Comparison of ENCODE assay signal across 8 cellular contexts in the genomic region with DNA sequence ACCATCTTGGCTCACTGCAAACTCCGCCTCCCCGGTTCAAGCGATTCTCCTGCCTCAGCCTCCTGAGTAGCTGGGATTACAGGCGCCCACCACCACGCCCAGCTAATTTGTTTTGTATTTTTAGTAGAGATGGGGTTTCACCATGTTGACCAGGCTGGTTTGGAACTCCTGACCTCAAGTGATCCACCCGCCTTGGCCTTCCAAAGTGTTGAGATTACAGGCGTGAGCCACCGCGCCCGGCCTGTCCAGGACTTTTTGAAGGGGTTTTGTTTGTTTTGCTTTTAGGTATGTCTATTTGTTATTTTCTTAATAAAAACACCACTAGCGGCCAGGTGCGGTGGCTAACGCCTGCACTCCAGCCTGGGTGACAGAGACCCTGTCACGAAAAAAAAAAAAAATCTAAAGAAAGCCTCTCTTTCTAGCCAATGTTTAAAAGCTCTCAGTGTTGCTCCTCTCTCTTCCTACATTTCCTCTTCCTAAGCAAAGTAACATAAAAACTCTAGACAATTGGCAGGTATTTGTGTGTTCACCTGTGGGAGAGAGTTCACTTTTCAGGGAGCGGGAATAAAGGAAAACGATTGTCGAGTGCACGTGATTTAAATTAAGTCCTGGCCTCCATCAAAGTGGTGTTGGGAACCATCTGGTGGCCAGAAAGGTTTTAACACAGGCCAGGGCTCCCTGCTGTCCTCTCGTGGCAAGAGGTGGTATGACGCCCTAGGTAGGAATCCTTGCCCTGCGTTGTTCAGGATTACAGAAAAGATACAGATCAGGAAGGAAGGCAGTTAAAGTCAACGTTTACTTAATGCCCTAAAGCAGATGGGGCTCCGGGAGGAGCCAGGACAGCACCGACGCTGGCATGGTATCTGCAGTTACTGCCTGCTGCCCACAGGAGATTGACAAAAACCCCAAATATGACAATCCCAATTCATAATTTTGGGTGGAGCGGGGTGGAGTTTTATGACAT. TPM values are rescaled to one million over a fixed set of nuclear protein-coding genes. Genes with fewer than 3 reads are reported as not detected.
DNase-seq lines count a peak whose midpoint lies in the region; ATAC-seq, FAIRE-seq and TF ChIP-seq lines count a peak whose summit lies in the region.

No MANE protein-coding gene starts in this region.

- peak; percentile 78 for DNase-seq in CD14-positive monocyte (ENCODE audit: low spot score)
- peak; percentile 75 for DNase-seq in NCI-H524 treated with DMSO at 0.1 percent for 48 hours (lab: John Stamatoyannopoulos, UW)
- DNase-seq in activated CD4-positive, alpha-beta T cell treated with anti-CD3 and anti-CD28 coated beads for 36 hours = peak; percentile 91
- peak; percentile 82 for DNase-seq in HepG2 (ENCODE audit: low spot score)
- DNase-seq in stimulated activated CD4-positive, alpha-beta T cell treated with anti-CD3 and anti-CD28 coated beads, TNF-alpha, amount 100 ng/mL, for 24 hours (ENCODE audit: low read depth in 3 of 3) = peak; percentile 72 to 81 (median 78)

- in situ Hi-C loops in HepG2 (cut with HindIII; ENCODE audit: extremely low pct_ligation_motif_present, low pct_unique_long_range_greater_than_20kb) = no loop called here

- no peak overlapping the region for H3K27ac Mint-ChIP-seq in CD14-positive monocyte
- no peak overlapping the region for H3K27ac Mint-ChIP-seq in activated CD4-positive, alpha-beta T cell treated with anti-CD3 and anti-CD28 coated beads for 36 hours

- BruUV-seq in HepG2 (replicated peaks; lab: Mats Ljungman, UMichigan) = no TSS peak

- H3K9ac ChIP-seq in HepG2 (ENCODE audit: insufficient read depth, low read depth, low read length) = no peak overlapping the region

- no peak for TF ChIP-seq POLR2A in HepG2 (IDR thresholded peaks at IDR 0.05; ENCODE audit: insufficient read depth in 1 of 2, low read depth in 2 of 2, low read length in 2 of 2)

- peak overlapping the region; percentile 54 for H3K4me2 ChIP-seq in HepG2 (ENCODE audit: low read depth, low read length)

- peak overlapping the region in 1 of 2 donors; percentile 18 for H3K4me3 Mint-ChIP-seq in CD14-positive monocyte
- H3K4me3 Mint-ChIP-seq in activated CD4-positive, alpha-beta T cell treated with anti-CD3 and anti-CD28 coated beads for 36 hours = peak overlapping the region; percentile 37

- intact Hi-C loops in CD14-positive monocyte (cut with micrococcal nuclease) (loop anchor here (1.0 to 2.0 kb wide), 2 partner anchors 74 kb away; no protein-coding TSS in a partner anchor), HepG2 (cut with micrococcal nuclease; ENCODE audit: unreplicated experiment) (loop anchor here (1.0 kb wide), 3 partner anchors 74 to 124 kb away; no protein-coding TSS in a partner anchor)
- intact Hi-C loops in activated CD4-positive, alpha-beta T cell treated with anti-CD3 and anti-CD28 coated beads for 36 hours (cut with DNase I, micrococcal nuclease) = loop anchor here (1.0 to 2.0 kb wide), 6 partner anchors 30 to 322 kb away; a partner anchor contains a TSS

- H3K9me3 ChIP-seq in HepG2 (ENCODE audit: low read length) = no peaks in the 10 kb centered on the region

- H3K27me3 ChIP-seq in HepG2 (ENCODE audit: control insufficient read depth in 1 of 2, insufficient read depth in 2 of 2, low read length in 2 of 2) = peaks cover 0 to 30% of the 10 kb centered on the region in 2 experiments; a peak in 4 of 5 replicates

- H3K4me1 Mint-ChIP-seq in CD14-positive monocyte = peaks cover 6% of the 10 kb centered on the region
- H3K4me1 Mint-ChIP-seq in activated CD4-positive, alpha-beta T cell treated with anti-CD3 and anti-CD28 coated beads for 36 hours = peaks cover 3% of the 10 kb centered on the region

- POLR2A ChIA-PET in activated CD4-positive, alpha-beta T cell treated with anti-CD3 and anti-CD28 coated beads for 36 hours (lab: Charles Lee) = interaction anchor here (0.6 to 0.7 kb wide), 2 partner anchors 42 to 71 kb away, joined by 4 to 10 read pairs; no protein-coding TSS in a partner anchor
- POLR2A ChIA-PET in HepG2 (lab: Yijun Ruan, JAX) = interaction anchor here (1.1 kb wide), 1 partner anchor 58 kb away, joined by 3 read pairs; a partner anchor contains a TSS

- TF ChIP-seq EP300 in HepG2 (IDR thresholded peaks at IDR 0.05; ENCODE audit: low read depth in 2 of 2, low read length in 2 of 2) = no peak
- TF ChIP-seq EP300 in HepG2 (CRISPR knock-in tag; IDR thresholded peaks at IDR 0.05; ENCODE audit: borderline replicate concordance) = no peak

- ATAC-seq in GM19372 (IDR thresholded peaks at IDR 0.05; ENCODE audit: low read depth, unreplicated experiment) (peak; percentile 96), HG03520 (IDR thresholded peaks at IDR 0.05; ENCODE audit: unreplicated experiment) (peak; percentile 91), HepG2 (peak; percentile 89)
- peak; percentile 98 for ATAC-seq in activated CD4-positive, alpha-beta T cell treated with anti-CD3 and anti-CD28 coated beads for 36 hours

- FAIRE-seq in colon (lab: Jason Lieb, UNC) (peak; percentile 85), HepG2 (lab: Jason Lieb, UNC) (peak; percentile 95)

- peaks cover 0 to 6% (median 2%) of the 10 kb centered on the region in 3 donors for H3K27me3 Mint-ChIP-seq in CD14-positive monocyte (ENCODE audit: low read depth in 3 of 3)
- H3K27me3 Mint-ChIP-seq in activated CD4-positive, alpha-beta T cell treated with anti-CD3 and anti-CD28 coated beads for 36 hours = peaks cover 7% of the 10 kb centered on the region

- 32% methylated on average over 25 of the region's 26 CpGs for WGBS in HepG2 (ENCODE audit: low lambda C conversion rate)

- peaks cover 26% of the 10 kb centered on the region for H3K4me1 ChIP-seq in HepG2 (ENCODE audit: insufficient read depth, low read length)

- no peaks in the 10 kb centered on the region for H3K36me3 Mint-ChIP-seq in CD14-positive monocyte
- H3K36me3 Mint-ChIP-seq in activated CD4-positive, alpha-beta T cell treated with anti-CD3 and anti-CD28 coated beads for 36 hours (ENCODE audit: low read depth) = no peaks in the 10 kb centered on the region

- H3K79me2 ChIP-seq in HepG2 (ENCODE audit: insufficient read depth, low read length) = no peaks in the 10 kb centered on the region

- H2AFZ ChIP-seq in HepG2 (ENCODE audit: low read length) = no peak overlapping the region

- TF ChIP-seq CTCF in CD14-positive monocyte (IDR thresholded peaks at IDR 0.05) (peak; percentile 100), HepG2 (CRISPR knock-in tag; IDR thresholded peaks at IDR 0.05) (peak; percentile 99)

- TF ChIP-seq RAD21 in HepG2 (CRISPR knock-in tag; IDR thresholded peaks at IDR 0.05) = peak; percentile 98

- CTCF ChIA-PET in activated CD4-positive, alpha-beta T cell treated with anti-CD3 and anti-CD28 coated beads for 36 hours (lab: Charles Lee) = interaction anchor here (0.6 to 6.7 kb wide), 32 partner anchors 9 to 197 kb away, joined by 3 to 57 read pairs (median 4); a partner anchor contains a TSS
- CTCF ChIA-PET in HepG2 (lab: Yijun Ruan, JAX; ENCODE audit: low intra/inter-chr PET ratio, low total read pairs) = interaction anchor here (0.7 to 5.3 kb wide), 19 partner anchors 8 to 149 kb away, joined by 3 to 165 read pairs (median 5); a partner anchor contains a TSS

- H3K27ac ChIP-seq in HepG2 (ENCODE audit: extremely low read length, insufficient read depth, low read length) = no peak overlapping the region

- H3K4me3 ChIP-seq in HepG2 (replicated peaks in 1 of 3; ENCODE audit: insufficient read depth in 1 of 3, low read depth in 2 of 3, low read length in 3 of 3) = peak overlapping the region in 1 of 3 experiments; percentile 9; a peak in 2 of 6 replicates

- H3K36me3 ChIP-seq in HepG2 (replicated peaks in 1 of 2; ENCODE audit: control insufficient read depth in 1 of 2, insufficient read depth in 2 of 2, low read length in 2 of 2) = no peaks in the 10 kb centered on the region

- no peaks in the 10 kb centered on the region for H4K20me1 ChIP-seq in HepG2 (ENCODE audit: insufficient read depth, low read length)

- no peaks in the 10 kb centered on the region for H3K9me3 Mint-ChIP-seq in CD14-positive monocyte
- no peaks in the 10 kb centered on the region for H3K9me3 Mint-ChIP-seq in activated CD4-positive, alpha-beta T cell treated with anti-CD3 and anti-CD28 coated beads for 36 hours (ENCODE audit: low read depth)

RNA-seq across cellular contexts. Expression of a gene that starts 36.2 kb away (rescaled TPM):
- 10 to 100 TPM; 24.8 to 27.5 TPM for polyA plus RNA-seq in CD14-positive monocyte
- 10 to 100 TPM; 17.8 to 17.9 TPM for total RNA-seq in activated CD4-positive, alpha-beta T cell treated with anti-CD3 and anti-CD28 coated beads for 36 hours
- total RNA-seq in HepG2 (2016; rRNA removed; fragmentation: Illumina TruSeq; extraction: Trizol) = 12.1 and 13.1 TPM in 2 replicates
- total RNA-seq in HepG2 (2016; cell fraction: cytosol; rRNA removed; fragmentation: Illumina TruSeq; extraction: Trizol; ENCODE audit: low read depth) = 24.3 and 27.9 TPM in 2 replicates
- total RNA-seq in HepG2 (2016; cell fraction: insoluble cytoplasmic fraction; rRNA removed; fragmentation: Illumina TruSeq; extraction: Trizol) = 14.7 and 15.5 TPM in 2 replicates
- 27.9 and 34.5 TPM in 2 replicates for total RNA-seq in HepG2 (2016; cell fraction: membrane; rRNA removed; fragmentation: Illumina TruSeq; extraction: Trizol)
- total RNA-seq in HepG2 (2016; cell fraction: nucleus; rRNA removed; fragmentation: Illumina TruSeq; extraction: Trizol) = 3.4 and 6.2 TPM in 2 replicates
- 11.4 and 14.7 TPM in 2 replicates for polyA plus RNA-seq in HepG2 (2011; rRNA removed)
- polyA plus RNA-seq in HepG2 (2011; cell fraction: cytosol; rRNA removed) = 11.9 and 15.5 TPM in 2 replicates
- 5.3 and 6.3 TPM in 2 replicates for polyA plus RNA-seq in HepG2 (2011; cell fraction: nucleus; rRNA removed)
- polyA plus RNA-seq in HepG2 (2012) = 4.8 and 9.6 TPM in 2 replicates
- 34.8 and 37.5 TPM in 2 replicates for polyA plus RNA-seq in HepG2 (2016; cell fraction: cytosol; fragmentation: Illumina TruSeq; extraction: Trizol; ENCODE audit: low read depth)
- polyA plus RNA-seq in HepG2 (2016; cell fraction: insoluble cytoplasmic fraction; fragmentation: Illumina TruSeq; extraction: Trizol; ENCODE audit: low read depth) = 12.6 and 13.2 TPM in 2 replicates
- polyA plus RNA-seq in HepG2 (2016; cell fraction: membrane; fragmentation: Illumina TruSeq; extraction: Trizol; ENCODE audit: low read depth) = 23.8 and 26.9 TPM in 2 replicates
- 8.7 and 11.7 TPM in 2 replicates for polyA plus RNA-seq in HepG2 (2016; cell fraction: nucleus; fragmentation: Illumina TruSeq; extraction: Trizol; ENCODE audit: insufficient read depth, low read depth)
- polyA minus RNA-seq in HepG2 (2011; rRNA and poly(A)+ RNA removed; ENCODE audit: low replicate concordance) = 5.1 and 5.7 TPM in 2 replicates
- polyA minus RNA-seq in HepG2 (2011; cell fraction: cytosol; rRNA and poly(A)+ RNA removed) = 6.1 and 7.6 TPM in 2 replicates
- polyA minus RNA-seq in HepG2 (2011; cell fraction: nucleus; rRNA and poly(A)+ RNA removed) = 1.4 and 3.5 TPM in 2 replicates

RNA-seq across cellular contexts. Expression of a gene that starts 58.6 kb away (rescaled TPM):
- polyA plus RNA-seq in CD14-positive monocyte (10 to 100 TPM; 59.1 to 70.2 TPM), HepG2 (2011; rRNA removed) (82.5 and 91.3 TPM in 2 replicates)
- 10 to 100 TPM; 80.9 to 85.4 TPM for total RNA-seq in activated CD4-positive, alpha-beta T cell treated with anti-CD3 and anti-CD28 coated beads for 36 hours
- total RNA-seq in HepG2 (2016; rRNA removed; fragmentation: Illumina TruSeq; extraction: Trizol) = 38.1 and 42.4 TPM in 2 replicates
- total RNA-seq in HepG2 (2016; cell fraction: cytosol; rRNA removed; fragmentation: Illumina TruSeq; extraction: Trizol; ENCODE audit: low read depth) = 20.5 and 21.6 TPM in 2 replicates
- total RNA-seq in HepG2 (2016; cell fraction: insoluble cytoplasmic fraction; rRNA removed; fragmentation: Illumina TruSeq; extraction: Trizol) = 37.7 and 41.1 TPM in 2 replicates
- total RNA-seq in HepG2 (2016; cell fraction: membrane; rRNA removed; fragmentation: Illumina TruSeq; extraction: Trizol) = 60.6 and 65.1 TPM in 2 replicates
- 35.7 and 38.6 TPM in 2 replicates for total RNA-seq in HepG2 (2016; cell fraction: nucleus; rRNA removed; fragmentation: Illumina TruSeq; extraction: Trizol)
- 94.6 and 96.0 TPM in 2 replicates for polyA plus RNA-seq in HepG2 (2011; cell fraction: cytosol; rRNA removed)
- 121 and 124 TPM in 2 replicates for polyA plus RNA-seq in HepG2 (2011; cell fraction: nucleus; rRNA removed)
- polyA plus RNA-seq in HepG2 (2012) = 68.6 and 96.3 TPM in 2 replicates
- 59.2 and 67.3 TPM in 2 replicates for polyA plus RNA-seq in HepG2 (2016; cell fraction: cytosol; fragmentation: Illumina TruSeq; extraction: Trizol; ENCODE audit: low read depth)
- 57.7 and 67.3 TPM in 2 replicates for polyA plus RNA-seq in HepG2 (2016; cell fraction: insoluble cytoplasmic fraction; fragmentation: Illumina TruSeq; extraction: Trizol; ENCODE audit: low read depth)
- 88.5 and 93.3 TPM in 2 replicates for polyA plus RNA-seq in HepG2 (2016; cell fraction: membrane; fragmentation: Illumina TruSeq; extraction: Trizol; ENCODE audit: low read depth)
- 61.0 and 66.5 TPM in 2 replicates for polyA plus RNA-seq in HepG2 (2016; cell fraction: nucleus; fragmentation: Illumina TruSeq; extraction: Trizol; ENCODE audit: insufficient read depth, low read depth)
- polyA minus RNA-seq in HepG2 (2011; rRNA and poly(A)+ RNA removed; ENCODE audit: low replicate concordance) = 118 and 141 TPM in 2 replicates
- polyA minus RNA-seq in HepG2 (2011; cell fraction: cytosol; rRNA and poly(A)+ RNA removed) = 57.9 and 82.7 TPM in 2 replicates
- polyA minus RNA-seq in HepG2 (2011; cell fraction: nucleus; rRNA and poly(A)+ RNA removed) = 88.2 and 116 TPM in 2 replicates
